Comparison of ENCODE assay signal across 2 cellular contexts in the genomic region with DNA sequence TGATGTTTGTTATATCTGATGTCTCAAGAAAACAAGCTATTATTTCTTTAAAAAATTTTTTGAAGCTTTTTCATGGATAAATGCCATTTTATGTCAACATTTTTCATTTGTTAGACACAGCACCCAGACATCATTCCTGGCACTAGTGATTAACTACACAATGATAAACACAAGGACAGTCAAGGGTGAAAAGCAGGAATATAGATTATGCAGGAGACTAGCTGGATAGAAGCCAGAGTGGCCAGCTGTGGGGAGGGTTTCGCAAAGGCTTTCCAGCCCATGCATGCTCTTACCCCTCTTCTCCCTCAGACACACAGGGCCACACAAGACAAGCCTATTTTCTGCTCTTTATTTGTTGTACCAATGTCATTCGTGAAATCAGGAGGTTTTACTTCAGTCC.
A peak's percentile ranks its signal among the peaks of the same experiment; 100 is the strongest.
TF ChIP-seq lines count a peak whose summit lies in the region.

No MANE protein-coding gene starts in this region.

TF ChIP-seq in SK-N-SH, 30 proteins besides CTCF, POLR2A, EP300 and RAD21 (continued from another document):
- TF ChIP-seq, protein P1, sequence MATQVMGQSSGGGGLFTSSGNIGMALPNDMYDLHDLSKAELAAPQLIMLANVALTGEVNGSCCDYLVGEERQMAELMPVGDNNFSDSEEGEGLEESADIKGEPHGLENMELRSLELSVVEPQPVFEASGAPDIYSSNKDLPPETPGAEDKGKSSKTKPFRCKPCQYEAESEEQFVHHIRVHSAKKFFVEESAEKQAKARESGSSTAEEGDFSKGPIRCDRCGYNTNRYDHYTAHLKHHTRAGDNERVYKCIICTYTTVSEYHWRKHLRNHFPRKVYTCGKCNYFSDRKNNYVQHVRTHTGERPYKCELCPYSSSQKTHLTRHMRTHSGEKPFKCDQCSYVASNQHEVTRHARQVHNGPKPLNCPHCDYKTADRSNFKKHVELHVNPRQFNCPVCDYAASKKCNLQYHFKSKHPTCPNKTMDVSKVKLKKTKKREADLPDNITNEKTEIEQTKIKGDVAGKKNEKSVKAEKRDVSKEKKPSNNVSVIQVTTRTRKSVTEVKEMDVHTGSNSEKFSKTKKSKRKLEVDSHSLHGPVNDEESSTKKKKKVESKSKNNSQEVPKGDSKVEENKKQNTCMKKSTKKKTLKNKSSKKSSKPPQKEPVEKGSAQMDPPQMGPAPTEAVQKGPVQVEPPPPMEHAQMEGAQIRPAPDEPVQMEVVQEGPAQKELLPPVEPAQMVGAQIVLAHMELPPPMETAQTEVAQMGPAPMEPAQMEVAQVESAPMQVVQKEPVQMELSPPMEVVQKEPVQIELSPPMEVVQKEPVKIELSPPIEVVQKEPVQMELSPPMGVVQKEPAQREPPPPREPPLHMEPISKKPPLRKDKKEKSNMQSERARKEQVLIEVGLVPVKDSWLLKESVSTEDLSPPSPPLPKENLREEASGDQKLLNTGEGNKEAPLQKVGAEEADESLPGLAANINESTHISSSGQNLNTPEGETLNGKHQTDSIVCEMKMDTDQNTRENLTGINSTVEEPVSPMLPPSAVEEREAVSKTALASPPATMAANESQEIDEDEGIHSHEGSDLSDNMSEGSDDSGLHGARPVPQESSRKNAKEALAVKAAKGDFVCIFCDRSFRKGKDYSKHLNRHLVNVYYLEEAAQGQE (IDR thresholded peaks at IDR 0.05; ENCODE audit: low read depth, low read length), result no peak
- TF ChIP-seq TCF12 (IDR thresholded peaks at IDR 0.05), result peak; percentile 38

TF ChIP-seq in SK-N-SH treated with all-trans-retinoic acid at 6 μM for 48 hours, 23 proteins besides CTCF, POLR2A, EP300 and RAD21 (continued from another document):
- TF ChIP-seq, protein P2, sequence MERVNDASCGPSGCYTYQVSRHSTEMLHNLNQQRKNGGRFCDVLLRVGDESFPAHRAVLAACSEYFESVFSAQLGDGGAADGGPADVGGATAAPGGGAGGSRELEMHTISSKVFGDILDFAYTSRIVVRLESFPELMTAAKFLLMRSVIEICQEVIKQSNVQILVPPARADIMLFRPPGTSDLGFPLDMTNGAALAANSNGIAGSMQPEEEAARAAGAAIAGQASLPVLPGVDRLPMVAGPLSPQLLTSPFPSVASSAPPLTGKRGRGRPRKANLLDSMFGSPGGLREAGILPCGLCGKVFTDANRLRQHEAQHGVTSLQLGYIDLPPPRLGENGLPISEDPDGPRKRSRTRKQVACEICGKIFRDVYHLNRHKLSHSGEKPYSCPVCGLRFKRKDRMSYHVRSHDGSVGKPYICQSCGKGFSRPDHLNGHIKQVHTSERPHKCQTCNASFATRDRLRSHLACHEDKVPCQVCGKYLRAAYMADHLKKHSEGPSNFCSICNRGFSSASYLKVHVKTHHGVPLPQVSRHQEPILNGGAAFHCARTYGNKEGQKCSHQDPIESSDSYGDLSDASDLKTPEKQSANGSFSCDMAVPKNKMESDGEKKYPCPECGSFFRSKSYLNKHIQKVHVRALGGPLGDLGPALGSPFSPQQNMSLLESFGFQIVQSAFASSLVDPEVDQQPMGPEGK (CRISPR knock-in tag; IDR thresholded peaks at IDR 0.05; ENCODE audit: borderline replicate concordance), result no peak
- TF ChIP-seq, protein P3, sequence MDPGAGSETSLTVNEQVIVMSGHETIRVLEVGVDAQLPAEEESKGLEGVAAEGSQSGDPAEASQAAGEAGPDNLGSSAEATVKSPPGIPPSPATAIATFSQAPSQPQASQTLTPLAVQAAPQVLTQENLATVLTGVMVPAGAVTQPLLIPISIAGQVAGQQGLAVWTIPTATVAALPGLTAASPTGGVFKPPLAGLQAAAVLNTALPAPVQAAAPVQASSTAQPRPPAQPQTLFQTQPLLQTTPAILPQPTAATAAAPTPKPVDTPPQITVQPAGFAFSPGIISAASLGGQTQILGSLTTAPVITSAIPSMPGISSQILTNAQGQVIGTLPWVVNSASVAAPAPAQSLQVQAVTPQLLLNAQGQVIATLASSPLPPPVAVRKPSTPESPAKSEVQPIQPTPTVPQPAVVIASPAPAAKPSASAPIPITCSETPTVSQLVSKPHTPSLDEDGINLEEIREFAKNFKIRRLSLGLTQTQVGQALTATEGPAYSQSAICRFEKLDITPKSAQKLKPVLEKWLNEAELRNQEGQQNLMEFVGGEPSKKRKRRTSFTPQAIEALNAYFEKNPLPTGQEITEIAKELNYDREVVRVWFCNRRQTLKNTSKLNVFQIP (CRISPR knock-in tag; IDR thresholded peaks at IDR 0.05; ENCODE audit: borderline replicate concordance, low read depth), result no peak
